In genomic region chr12:29288031-29288430, GRCh38 we compare ENCODE assay signal across 17 cellular contexts.
A peak's percentile ranks its signal among the peaks of the same experiment; 100 is the strongest.
DNase-seq lines count a peak whose midpoint lies in the region; ATAC-seq and TF ChIP-seq lines count a peak whose summit lies in the region.
"Had no signal": no experiment of that assay in that cellular context is flagged by ENCODE, and none has a peak within 500 bp of the region (broad histone marks: within the 10 kb centered on the region; RNA-seq: fewer than 3 reads in every experiment).

No MANE protein-coding gene starts in this region.

- H3K9me3 Mint-ChIP-seq in activated CD4-positive, alpha-beta T cell treated with anti-CD3 and anti-CD28 coated beads, Interleukin-2, amount 10 ng/mL, durations not matched to agents 7 days and 5 days: peaks cover 6% of the 10 kb centered on the region
- H3K9me3 Mint-ChIP-seq: GM23338 had no signal

- CTCF ChIA-PET in activated CD4-positive, alpha-beta T cell treated with anti-CD3 and anti-CD28 coated beads, Interleukin-2, amount 10 ng/mL, durations not matched to agents 7 days and 5 days (lab: Charles Lee): no interaction called here

- POLR2A ChIA-PET in activated CD4-positive, alpha-beta T cell treated with anti-CD3 and anti-CD28 coated beads, Interleukin-2, amount 10 ng/mL, durations not matched to agents 7 days and 5 days (lab: Charles Lee): no interaction called here

- H3K4me3 ChIP-seq in SK-N-MC (no peak overlapping the region), astrocyte of the spinal cord (ENCODE audit: low read depth, low read length) (no peak overlapping the region)
- H3K4me3 ChIP-seq: BLaER1 treated with 17β-estradiol and CSF1 and Interleukin-3, amounts not matched to agents 10 nM and 100 nM; GM23338 had no signal

- DNase-seq in SK-N-MC (ENCODE audit: low read depth, low spot score) (no peak), astrocyte of the spinal cord (ENCODE audit: low read depth, low spot score) (peak; percentile 8), myocyte (ENCODE audit: low read depth) (peak; percentile 11), glomerular visceral epithelial cell (ENCODE audit: extremely low spot score) (no peak), NCI-H774 (lab: John Stamatoyannopoulos, UW) (no peak)
- DNase-seq in activated CD4-positive, alpha-beta T cell treated with anti-CD3 and anti-CD28 coated beads, Interleukin-2, amount 10 ng/mL, durations not matched to agents 7 days and 5 days: no peak
- DNase-seq: Calu3; CD8-positive, alpha-beta T cell; DMS79 treated with DMSO at 0.1 percent for 48 hours; EL; HCEC 1CT; IMR-90 had no signal

- H3K36me3 ChIP-seq in SK-N-MC (ENCODE audit: insufficient read depth, low read length): no peaks in the 10 kb centered on the region

- in situ Hi-C loops in astrocyte of the spinal cord (cut with HindIII; ENCODE audit: low sequenced_read_pairs): no loop called here

- no peak overlapping the region for H3K4me3 Mint-ChIP-seq in activated CD4-positive, alpha-beta T cell treated with anti-CD3 and anti-CD28 coated beads, Interleukin-2, amount 10 ng/mL, durations not matched to agents 7 days and 5 days
- H3K4me3 Mint-ChIP-seq: B cell; CD8-positive, alpha-beta T cell; GM23338 had no signal

- H3K9me3 ChIP-seq in SK-N-MC (ENCODE audit: low read depth, low read length): no peaks in the 10 kb centered on the region

- H3K27ac ChIP-seq in SK-N-MC: peak overlapping the region; percentile 10; the same call in 1 of the 2 replicates
- H3K27ac ChIP-seq: BLaER1 treated with 17β-estradiol and CSF1 and Interleukin-3, amounts not matched to agents 10 nM and 100 nM; HL-60 had no signal

- H3K9ac ChIP-seq in SK-N-MC (ENCODE audit: insufficient read length): no peak overlapping the region
- H3K9ac ChIP-seq: BLaER1 treated with 17β-estradiol and CSF1 and Interleukin-3, amounts not matched to agents 10 nM and 100 nM had no signal

- H3K4me1 Mint-ChIP-seq in activated CD4-positive, alpha-beta T cell treated with anti-CD3 and anti-CD28 coated beads, Interleukin-2, amount 10 ng/mL, durations not matched to agents 7 days and 5 days: no peaks in the 10 kb centered on the region
- H3K4me1 Mint-ChIP-seq: B cell had no signal

- no peak for ATAC-seq in GM19395 (IDR thresholded peaks at IDR 0.05; ENCODE audit: unreplicated experiment)
- ATAC-seq: CD8-positive, alpha-beta T cell; GM23338 had no signal

- H3K36me3 Mint-ChIP-seq in activated CD4-positive, alpha-beta T cell treated with anti-CD3 and anti-CD28 coated beads, Interleukin-2, amount 10 ng/mL, durations not matched to agents 7 days and 5 days (ENCODE audit: low read depth): no peaks in the 10 kb centered on the region

- H3K27me3 Mint-ChIP-seq in activated CD4-positive, alpha-beta T cell treated with anti-CD3 and anti-CD28 coated beads, Interleukin-2, amount 10 ng/mL, durations not matched to agents 7 days and 5 days: no peaks in the 10 kb centered on the region
- H3K27me3 Mint-ChIP-seq: B cell had no signal

- TF ChIP-seq CTCF in astrocyte of the spinal cord (IDR thresholded peaks at IDR 0.05; ENCODE audit: low read depth, low read length): no peak

- H3K27ac Mint-ChIP-seq in activated CD4-positive, alpha-beta T cell treated with anti-CD3 and anti-CD28 coated beads, Interleukin-2, amount 10 ng/mL, durations not matched to agents 7 days and 5 days: no peak overlapping the region
- H3K27ac Mint-ChIP-seq: B cell; CD8-positive, alpha-beta T cell had no signal

Comparison
In these comparisons a context has a peak if more than half of its experiments do, and no peak if none do; other contexts are left out.
1. DNase-seq: peak in astrocyte of the spinal cord (single experiment) and myocyte (single experiment); none in SK-N-MC (single experiment), glomerular visceral epithelial cell (single experiment), activated CD4-positive, alpha-beta T cell treated with anti-CD3 and anti-CD28 coated beads, Interleukin-2, amount 10 ng/mL, durations not matched to agents 7 days and 5 days (single experiment) and NCI-H774 (single experiment).